13 cellular contexts compared by ENCODE assay signal in the genomic region with DNA sequence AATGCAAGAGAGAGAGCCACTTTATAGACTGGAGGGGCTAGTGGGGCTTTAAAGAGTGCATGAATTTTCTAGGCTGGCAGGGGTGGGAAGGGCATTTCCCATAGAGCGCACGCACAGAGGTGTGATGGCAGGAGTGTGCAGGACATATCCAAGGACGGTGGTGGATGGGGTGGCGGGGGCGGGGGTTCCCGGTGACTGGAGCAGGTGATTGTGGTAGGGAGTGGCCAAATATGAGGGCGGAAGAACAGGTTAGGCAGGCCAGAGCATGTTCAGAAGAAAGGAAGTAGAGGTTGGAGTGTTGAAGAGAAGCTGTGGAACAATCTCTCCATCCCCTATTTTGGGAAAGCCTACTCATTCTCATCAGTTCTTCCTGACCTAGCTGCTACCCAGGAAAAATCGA. TPM values are rescaled to one million over a fixed set of nuclear protein-coding genes. Genes with fewer than 3 reads are reported as not detected.
A peak's percentile ranks its signal among the peaks of the same experiment; 100 is the strongest.
DNase-seq lines count a peak whose midpoint lies in the region; ATAC-seq and TF ChIP-seq lines count a peak whose summit lies in the region.
"Had no signal": no experiment of that assay in that cellular context is flagged by ENCODE, and none has a peak within 500 bp of the region (broad histone marks: within the 10 kb centered on the region; RNA-seq: fewer than 3 reads in every experiment).

No MANE protein-coding gene starts in this region.

- POLR2A ChIA-PET in WTC11 (lab: Charles Lee): no interaction called here

- H3K27me3 ChIP-seq in lung (ENCODE audit: control insufficient read depth, insufficient read depth): no peaks in the 10 kb centered on the region
- H3K27me3 ChIP-seq: dorsolateral prefrontal cortex had no signal

- BruUV-seq in Calu3 (replicated peaks; lab: Mats Ljungman, UMichigan): no TSS peak

- no peaks in the 10 kb centered on the region for H3K9me3 ChIP-seq in lung (ENCODE audit: control insufficient read depth in 2 of 2, insufficient read depth in 1 of 2, low read length in 1 of 2)

- H3K9me3 Mint-ChIP-seq in Calu3 (ENCODE audit: low read depth, unreplicated experiment) (no peaks in the 10 kb centered on the region), WTC11 (peaks cover 7% of the 10 kb centered on the region)
- H3K9me3 Mint-ChIP-seq in activated T-cell treated with anti-CD3 and anti-CD28 coated beads, Interleukin-2, amount 50 U/mL, for 4 hours: no peaks in the 10 kb centered on the region
- no peaks in the 10 kb centered on the region for H3K9me3 Mint-ChIP-seq in activated T-helper 1 cell treated with anti-CD3 and anti-CD28 coated beads, Interleukin-12 subunit alpha, Interleukin-12 subunit beta, Interleukin-2, Interleukin-4 antibody, amounts not matched to agents 30 ng/mL and 10 ng/mL and 1 ng/mL, durations not matched to agents 14 hours and 24 hours and 36 hours

- H3K27me3 Mint-ChIP-seq in Calu3 (ENCODE audit: unreplicated experiment) (no peaks in the 10 kb centered on the region), WTC11 (ENCODE audit: low read depth) (no peaks in the 10 kb centered on the region)
- peaks cover 4% of the 10 kb centered on the region for H3K27me3 Mint-ChIP-seq in activated T-cell treated with anti-CD3 and anti-CD28 coated beads, Interleukin-2, amount 50 U/mL, for 4 hours (ENCODE audit: low read depth)
- peaks cover 28% of the 10 kb centered on the region for H3K27me3 Mint-ChIP-seq in activated T-helper 1 cell treated with anti-CD3 and anti-CD28 coated beads, Interleukin-12 subunit alpha, Interleukin-12 subunit beta, Interleukin-2, Interleukin-4 antibody, amounts not matched to agents 30 ng/mL and 10 ng/mL and 1 ng/mL, durations not matched to agents 14 hours and 24 hours and 36 hours (ENCODE audit: insufficient read depth)

- peak; percentile 34; the same call in 1 of the 2 replicates for ATAC-seq in WTC11
- no peak for ATAC-seq in lung (ENCODE audit: insufficient read depth, low FRiP score)
- ATAC-seq in activated T-cell treated with anti-CD3 and anti-CD28 coated beads, Interleukin-2, amount 50 U/mL, for 4 hours: no peak
- ATAC-seq: activated CD8-positive, alpha-beta T cell treated with anti-CD3 and anti-CD28 coated beads, Interleukin-2, amount 10 ng/mL, durations not matched to agents 7 days and 5 days had no signal

- DNase-seq in Calu3 (peak; percentile 84), NCI-H2029 treated with DMSO at 0.1 percent for 48 hours (lab: John Stamatoyannopoulos, UW) (peak; percentile 31), WTC11 (ENCODE audit: low spot score) (no peak), lung (ENCODE audit: low spot score) (peak; percentile 46), SK-N-DZ (ENCODE audit: low spot score) (no peak)
- no peak for DNase-seq in activated CD4-positive, alpha-beta T cell treated with anti-CD3 and anti-CD28 coated beads, Interleukin-2, amount 50 U/mL, for 1 hour
- DNase-seq in activated T-cell treated with anti-CD3 and anti-CD28 coated beads, Interleukin-2, amount 50 U/mL, for 4 hours: no peak
- no peak for DNase-seq in activated T-helper 1 cell treated with anti-CD3 and anti-CD28 coated beads, Interleukin-12 subunit alpha, Interleukin-12 subunit beta, Interleukin-2, Interleukin-4 antibody, amounts not matched to agents 30 ng/mL and 10 ng/mL and 1 ng/mL, durations not matched to agents 14 hours and 24 hours and 36 hours (ENCODE audit: low spot score)
- DNase-seq: activated CD8-positive, alpha-beta T cell treated with anti-CD3 and anti-CD28 coated beads, Interleukin-2, amount 10 ng/mL, durations not matched to agents 7 days and 5 days; activated effector memory CD4-positive, alpha-beta T cell treated with anti-CD3 and anti-CD28 coated beads, Interleukin-2, amount 50 U/mL, for 16 hours; DND-41; dorsolateral prefrontal cortex; NCI-H82 had no signal

- intact Hi-C loops in Calu3 (cut with micrococcal nuclease; ENCODE audit: unreplicated experiment): no loop called here
- intact Hi-C loops in activated T-helper 1 cell treated with anti-CD3 and anti-CD28 coated beads, Interleukin-12 subunit alpha, Interleukin-12 subunit beta, Interleukin-2, Interleukin-4 antibody, amounts not matched to agents 30 ng/mL and 10 ng/mL and 1 ng/mL, durations not matched to agents 14 hours and 24 hours and 36 hours (cut with micrococcal nuclease): no loop called here

- H3K4me1 Mint-ChIP-seq in Calu3 (ENCODE audit: low read depth, unreplicated experiment): peaks cover 17% of the 10 kb centered on the region
- peaks cover 9% of the 10 kb centered on the region for H3K4me1 Mint-ChIP-seq in WTC11
- H3K4me1 Mint-ChIP-seq in activated T-cell treated with anti-CD3 and anti-CD28 coated beads, Interleukin-2, amount 50 U/mL, for 4 hours (ENCODE audit: low read depth): no peaks in the 10 kb centered on the region
- no peaks in the 10 kb centered on the region for H3K4me1 Mint-ChIP-seq in activated T-helper 1 cell treated with anti-CD3 and anti-CD28 coated beads, Interleukin-12 subunit alpha, Interleukin-12 subunit beta, Interleukin-2, Interleukin-4 antibody, amounts not matched to agents 30 ng/mL and 10 ng/mL and 1 ng/mL, durations not matched to agents 14 hours and 24 hours and 36 hours (ENCODE audit: low read depth)

- CTCF ChIA-PET in Calu3 (lab: Charles Lee) (interaction anchor here (0.6 to 0.9 kb wide), 3 partner anchors 26 to 156 kb away, joined by 3 to 6 read pairs (median 4); no protein-coding TSS in a partner anchor), WTC11 (lab: Charles Lee) (no interaction called here)

- no peak overlapping the region for H3K27ac ChIP-seq in lung (ENCODE audit: low read depth in 1 of 2, low read length in 1 of 2)
- H3K27ac ChIP-seq: dorsolateral prefrontal cortex had no signal

- H3K36me3 ChIP-seq in lung (ENCODE audit: control insufficient read depth in 2 of 2, insufficient read depth in 2 of 2, low read length in 2 of 2): no peaks in the 10 kb centered on the region

- 61 to 78% methylated on average over 8 of the region's 8 CpGs for WGBS in lung, 2 donors

- H3K4me3 Mint-ChIP-seq in Calu3 (ENCODE audit: low read depth, unreplicated experiment): peak overlapping the region; percentile 47
- H3K4me3 Mint-ChIP-seq in WTC11: no peak overlapping the region
- H3K4me3 Mint-ChIP-seq in activated T-cell treated with anti-CD3 and anti-CD28 coated beads, Interleukin-2, amount 50 U/mL, for 4 hours: no peak overlapping the region
- H3K4me3 Mint-ChIP-seq in activated T-helper 1 cell treated with anti-CD3 and anti-CD28 coated beads, Interleukin-12 subunit alpha, Interleukin-12 subunit beta, Interleukin-2, Interleukin-4 antibody, amounts not matched to agents 30 ng/mL and 10 ng/mL and 1 ng/mL, durations not matched to agents 14 hours and 24 hours and 36 hours: no peak overlapping the region
- H3K4me3 Mint-ChIP-seq: activated CD8-positive, alpha-beta T cell treated with anti-CD3 and anti-CD28 coated beads, Interleukin-2, amount 10 ng/mL, durations not matched to agents 7 days and 5 days had no signal

- TF ChIP-seq CTCF in Calu3 (IDR thresholded peaks at IDR 0.05; ENCODE audit: unreplicated experiment): no peak
- TF ChIP-seq CTCF in WTC11 (IDR thresholded peaks at IDR 0.05): no peak
- TF ChIP-seq CTCF in lung (IDR thresholded peaks at IDR 0.05; ENCODE audit: control extremely low read depth, extremely low read depth): no peak

- no peak overlapping the region for H3K4me3 ChIP-seq in lung
- H3K4me3 ChIP-seq: dorsolateral prefrontal cortex had no signal

- peak overlapping the region; percentile 91 for H3K27ac Mint-ChIP-seq in Calu3 (ENCODE audit: unreplicated experiment)
- H3K27ac Mint-ChIP-seq in WTC11: no peak overlapping the region
- H3K27ac Mint-ChIP-seq in activated T-helper 1 cell treated with anti-CD3 and anti-CD28 coated beads, Interleukin-12 subunit alpha, Interleukin-12 subunit beta, Interleukin-2, Interleukin-4 antibody, amounts not matched to agents 30 ng/mL and 10 ng/mL and 1 ng/mL, durations not matched to agents 14 hours and 24 hours and 36 hours: no peak overlapping the region
- H3K27ac Mint-ChIP-seq: activated CD8-positive, alpha-beta T cell treated with anti-CD3 and anti-CD28 coated beads, Interleukin-2, amount 10 ng/mL, durations not matched to agents 7 days and 5 days had no signal

- H3K4me1 ChIP-seq in lung (ENCODE audit: control insufficient read depth in 2 of 2, insufficient read depth in 2 of 2, low read length in 2 of 2): no peaks in the 10 kb centered on the region

- peaks cover 8% of the 10 kb centered on the region for H3K36me3 Mint-ChIP-seq in Calu3 (ENCODE audit: insufficient read depth, unreplicated experiment)
- peaks cover under 1% of the 10 kb centered on the region for H3K36me3 Mint-ChIP-seq in WTC11
- no peaks in the 10 kb centered on the region for H3K36me3 Mint-ChIP-seq in activated T-cell treated with anti-CD3 and anti-CD28 coated beads, Interleukin-2, amount 50 U/mL, for 4 hours (ENCODE audit: insufficient read depth)
- H3K36me3 Mint-ChIP-seq in activated T-helper 1 cell treated with anti-CD3 and anti-CD28 coated beads, Interleukin-12 subunit alpha, Interleukin-12 subunit beta, Interleukin-2, Interleukin-4 antibody, amounts not matched to agents 30 ng/mL and 10 ng/mL and 1 ng/mL, durations not matched to agents 14 hours and 24 hours and 36 hours (ENCODE audit: low read depth): no peaks in the 10 kb centered on the region

TF ChIP-seq in WTC11, 78 proteins besides CTCF, POLR2A, EP300 and RAD21 (continues in another document):
- TF ChIP-seq, protein P1, sequence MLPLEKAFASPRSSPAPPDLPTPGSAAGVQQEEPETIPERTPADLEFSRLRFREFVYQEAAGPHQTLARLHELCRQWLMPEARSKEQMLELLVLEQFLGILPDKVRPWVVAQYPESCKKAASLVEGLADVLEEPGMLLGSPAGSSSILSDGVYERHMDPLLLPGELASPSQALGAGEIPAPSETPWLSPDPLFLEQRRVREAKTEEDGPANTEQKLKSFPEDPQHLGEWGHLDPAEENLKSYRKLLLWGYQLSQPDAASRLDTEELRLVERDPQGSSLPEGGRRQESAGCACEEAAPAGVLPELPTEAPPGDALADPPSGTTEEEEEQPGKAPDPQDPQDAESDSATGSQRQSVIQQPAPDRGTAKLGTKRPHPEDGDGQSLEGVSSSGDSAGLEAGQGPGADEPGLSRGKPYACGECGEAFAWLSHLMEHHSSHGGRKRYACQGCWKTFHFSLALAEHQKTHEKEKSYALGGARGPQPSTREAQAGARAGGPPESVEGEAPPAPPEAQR (CRISPR knock-in tag; IDR thresholded peaks at IDR 0.05): no peak
- TF ChIP-seq TP53 (CRISPR knock-in tag; IDR thresholded peaks at IDR 0.05) (no peak), ZNF138 (CRISPR knock-in tag; conservative IDR thresholded peaks at IDR 0.05) (no peak), ZBTB21 (CRISPR knock-in tag; IDR thresholded peaks at IDR 0.05; ENCODE audit: borderline replicate concordance) (no peak)

RNA-seq across cellular contexts. Expression of gene FAM81A, which starts 18.1 kb away (rescaled TPM):
- total RNA-seq in Calu3 (2022): 16.0 TPM in 2 replicates
- 2.0 to 2.4 TPM (median 2.1 TPM) in 3 replicates for total RNA-seq in WTC11 (2021)
- total RNA-seq in lung: 1 to 10 TPM; 2.4 to 2.9 TPM
- polyA plus RNA-seq in lung: 1 to 10 TPM in 1 of 2 donors, under 1 TPM in 1; 0.67 to 1.0 TPM
- under 1 TPM; 0.08 to 0.81 (median 0.40) TPM for total RNA-seq in activated T-cell treated with anti-CD3 and anti-CD28 coated beads, Interleukin-2, amount 50 U/mL, for 4 hours
- not detected in 2 replicates for polyA plus RNA-seq in SK-N-DZ (2014; cell fraction: cytosol; rRNA removed)
- not detected in 2 replicates for polyA plus RNA-seq in SK-N-DZ (2014; cell fraction: nucleus; rRNA removed)
- 0.49 and 0.60 TPM in 2 replicates for total RNA-seq in activated T-helper 1 cell treated with anti-CD3 and anti-CD28 coated beads, Interleukin-12 subunit alpha, Interleukin-12 subunit beta, Interleukin-2, Interleukin-4 antibody, amounts not matched to agents 30 ng/mL and 10 ng/mL and 1 ng/mL, durations not matched to agents 14 hours and 24 hours and 36 hours

Comparison
In these comparisons a context has a peak if more than half of its experiments do, and no peak if none do; other contexts are left out.
1. DNase-seq: peak in Calu3 (single experiment), NCI-H2029 treated with DMSO at 0.1 percent for 48 hours (single experiment) and lung (single experiment); none in WTC11 (single experiment), activated CD4-positive, alpha-beta T cell treated with anti-CD3 and anti-CD28 coated beads, Interleukin-2, amount 50 U/mL, for 1 hour (single experiment), activated T-cell treated with anti-CD3 and anti-CD28 coated beads, Interleukin-2, amount 50 U/mL, for 4 hours (single experiment), SK-N-DZ (single experiment) and activated T-helper 1 cell treated with anti-CD3 and anti-CD28 coated beads, Interleukin-12 subunit alpha, Interleukin-12 subunit beta, Interleukin-2, Interleukin-4 antibody, amounts not matched to agents 30 ng/mL and 10 ng/mL and 1 ng/mL, durations not matched to agents 14 hours and 24 hours and 36 hours (single experiment).